10 cellular contexts compared by ENCODE assay signal in the genomic region with DNA sequence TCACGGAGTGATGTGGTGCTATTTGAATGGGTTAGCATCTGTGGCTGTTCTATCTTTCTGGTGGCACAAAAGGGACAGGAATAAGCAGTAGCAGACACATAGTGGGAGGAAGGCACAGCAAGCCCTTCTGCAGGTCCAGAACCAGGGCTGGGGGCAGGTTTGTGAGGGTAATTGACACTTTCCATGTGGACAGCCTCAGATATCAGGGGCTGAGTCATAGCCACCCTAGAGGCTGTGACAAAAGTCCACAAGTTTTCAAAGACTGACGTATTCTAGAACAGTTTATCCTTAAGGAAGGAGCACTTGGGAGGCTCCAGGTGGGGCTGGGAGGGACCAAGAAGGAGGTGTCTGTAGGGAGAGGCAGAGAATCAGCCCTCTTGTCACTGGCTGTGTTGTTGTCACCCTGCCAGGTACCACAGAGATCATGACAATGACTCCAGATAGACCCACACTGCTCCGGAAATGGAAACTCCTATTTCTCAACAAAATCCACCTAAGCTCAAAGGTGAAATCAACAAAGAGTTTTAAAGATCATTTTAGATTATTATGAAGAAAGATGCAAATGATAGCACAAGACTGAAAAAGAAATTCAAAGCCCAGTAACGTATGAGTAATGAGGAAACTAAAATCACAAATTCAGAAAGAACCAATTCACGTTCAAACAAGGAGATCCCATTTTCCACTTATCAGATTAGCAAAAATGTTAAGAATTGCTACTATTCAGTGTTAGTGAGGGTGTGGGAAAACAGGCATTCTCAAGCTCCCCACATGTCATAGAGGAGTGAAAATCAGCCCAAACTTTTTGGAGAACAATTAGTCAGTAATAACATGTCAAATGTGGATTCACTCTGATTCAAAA. TPM values are rescaled to one million over a fixed set of nuclear protein-coding genes. Genes with fewer than 3 reads are reported as not detected.
DNase-seq lines count a peak whose midpoint lies in the region; ATAC-seq and TF ChIP-seq lines count a peak whose summit lies in the region.
"Had no signal": no experiment of that assay in that cellular context is flagged by ENCODE, and none has a peak within 500 bp of the region (broad histone marks: within the 10 kb centered on the region; RNA-seq: fewer than 3 reads in every experiment).

No MANE protein-coding gene starts in this region.

- peaks cover 4% of the 10 kb centered on the region for H3F3A ChIP-seq in GM23248 (ENCODE audit: insufficient read depth)

- no peak overlapping the region for H3K23ac ChIP-seq in mesenchymal stem cell (ENCODE audit: low read length in 2 of 2)

- H3K27me3 ChIP-seq in BJ (ENCODE audit: control insufficient read depth, insufficient read depth, low read length): no peaks in the 10 kb centered on the region
- H3K27me3 ChIP-seq in GM23248 (replicated peaks; ENCODE audit: insufficient read depth): no peaks in the 10 kb centered on the region
- H3K27me3 ChIP-seq in mesenchymal stem cell (ENCODE audit: control insufficient read depth in 1 of 2, insufficient read depth in 1 of 2, low read length in 2 of 2): no peaks in the 10 kb centered on the region

- no peak overlapping the region for H4K91ac ChIP-seq in mesenchymal stem cell (ENCODE audit: low read length)

- TF ChIP-seq CTCF in BJ (IDR thresholded peaks at IDR 0.05; ENCODE audit: insufficient read depth, low read depth, low read length): no peak

- peak overlapping the region; percentile 70 to 73 for H3K4me3 Mint-ChIP-seq in activated T-cell treated with anti-CD3 and anti-CD28 coated beads, Interleukin-2, amount 50 U/mL, for 72 hours
- H3K4me3 Mint-ChIP-seq: nephron had no signal

- no peaks in the 10 kb centered on the region for H3K79me2 ChIP-seq in GM23248 (ENCODE audit: insufficient read depth)

- H3K36me3 ChIP-seq in BJ (ENCODE audit: control insufficient read depth, insufficient read depth, low read length) (no peaks in the 10 kb centered on the region), GM23248 (ENCODE audit: low read depth) (no peaks in the 10 kb centered on the region), mesenchymal stem cell (ENCODE audit: control insufficient read depth in 1 of 2, insufficient read depth in 2 of 2, low read depth in 1 of 2, low read length in 2 of 2) (no peaks in the 10 kb centered on the region)

- no peak overlapping the region for H3K27ac ChIP-seq in GM23248
- H3K27ac ChIP-seq in mesenchymal stem cell (ENCODE audit: low read length, poor library complexity, severe bottlenecking): no peak overlapping the region

- H2BK120ac ChIP-seq in mesenchymal stem cell (ENCODE audit: low read depth, low read length): no peak overlapping the region

- no peak overlapping the region for H2BK5ac ChIP-seq in mesenchymal stem cell (ENCODE audit: low read depth, low read length, poor library complexity, severe bottlenecking)

- no peak overlapping the region for H4K8ac ChIP-seq in mesenchymal stem cell (ENCODE audit: low read length)

- WGBS in GM23248 (ENCODE audit: low coverage in 1 of 2, low lambda C conversion rate in 2 of 2, missing lambda C conversion rate in 2 of 2), 2 experiments: 52 to 59% methylated on average over 5 of the region's 5 CpGs
- 62% methylated on average over 3 of the region's 5 CpGs for WGBS in mesenchymal stem cell

- H3K4me2 ChIP-seq in GM23248 (ENCODE audit: unreplicated experiment) (peak overlapping the region; percentile 21), mesenchymal stem cell (ENCODE audit: low read length, poor library complexity, severe bottlenecking) (no peak overlapping the region)

- no peaks in the 10 kb centered on the region for H4K20me1 ChIP-seq in GM23248 (ENCODE audit: insufficient read depth)

- peaks cover 63% of the 10 kb centered on the region for H3K4me1 Mint-ChIP-seq in activated T-cell treated with anti-CD3 and anti-CD28 coated beads, Interleukin-2, amount 50 U/mL, for 72 hours (ENCODE audit: low read depth)

- H3K79me1 ChIP-seq in mesenchymal stem cell (replicated peaks; ENCODE audit: low read length, poor library complexity, severe bottlenecking): no peaks in the 10 kb centered on the region

- H3K4ac ChIP-seq in mesenchymal stem cell (ENCODE audit: low read depth in 1 of 2, low read length in 2 of 2): no peak overlapping the region

- H3K18ac ChIP-seq in mesenchymal stem cell (ENCODE audit: low read depth in 1 of 2, low read length in 2 of 2): peak overlapping the region in 1 of 2 experiments; percentile 59

- no peaks in the 10 kb centered on the region for H3K27me3 Mint-ChIP-seq in activated T-cell treated with anti-CD3 and anti-CD28 coated beads, Interleukin-2, amount 50 U/mL, for 72 hours (ENCODE audit: low read depth)

- H3K14ac ChIP-seq in mesenchymal stem cell (ENCODE audit: low read length in 2 of 2): no peak overlapping the region

- CTCF ChIA-PET in BJ (lab: Yijun Ruan, JAX): interaction anchor here (0.6 to 1.4 kb wide), 2 partner anchors 9 to 472 kb away, joined by 3 to 4 read pairs; no protein-coding TSS in a partner anchor

- peak overlapping the region; percentile 17 for H2BK15ac ChIP-seq in mesenchymal stem cell (ENCODE audit: low read depth, poor library complexity, severe bottlenecking)

- H3K9me3 ChIP-seq in GM23248 (ENCODE audit: low read depth) (no peaks in the 10 kb centered on the region), mesenchymal stem cell (ENCODE audit: control insufficient read depth, low read length) (no peaks in the 10 kb centered on the region)

- no peaks in the 10 kb centered on the region for H3K36me3 Mint-ChIP-seq in activated T-cell treated with anti-CD3 and anti-CD28 coated beads, Interleukin-2, amount 50 U/mL, for 72 hours (ENCODE audit: insufficient read depth in 2 of 2)

- H3K4me3 ChIP-seq in BJ (ENCODE audit: low read depth, low read length): no peak overlapping the region
- no peak overlapping the region for H3K4me3 ChIP-seq in GM23248
- no peak overlapping the region for H3K4me3 ChIP-seq in mesenchymal stem cell (ENCODE audit: insufficient read depth in 1 of 2, low read depth in 1 of 2, low read length in 2 of 2)

- POLR2A ChIA-PET in BJ (lab: Charles Lee): interaction anchor here (0.7 kb wide), 1 partner anchor 38 kb away, joined by 3 read pairs; no protein-coding TSS in a partner anchor

- no peaks in the 10 kb centered on the region for H3K9me3 Mint-ChIP-seq in activated T-cell treated with anti-CD3 and anti-CD28 coated beads, Interleukin-2, amount 50 U/mL, for 72 hours
- H3K9me3 Mint-ChIP-seq: nephron had no signal

- H2BK12ac ChIP-seq in mesenchymal stem cell (ENCODE audit: low read length in 2 of 2): peak overlapping the region in 1 of 2 experiments; percentile 34

- no peaks in the 10 kb centered on the region for H3K9me2 ChIP-seq in GM23248 (ENCODE audit: insufficient read depth)

- peak; percentile 85 to 91 for ATAC-seq in activated T-cell treated with anti-CD3 and anti-CD28 coated beads, Interleukin-2, amount 50 U/mL, for 72 hours (replicated peaks in 1 of 2)
- ATAC-seq in HG03469 (IDR thresholded peaks at IDR 0.05; ENCODE audit: unreplicated experiment): no peak

- no peak overlapping the region for H3K9ac ChIP-seq in GM23248
- no peak overlapping the region for H3K9ac ChIP-seq in mesenchymal stem cell (ENCODE audit: low read length)

- DNase-seq in BJ (ENCODE audit: low read depth) (peak; percentile 35), GM23248 (peak; percentile 60), mesenchymal stem cell (peak; percentile 54), NCI-H128 (lab: John Stamatoyannopoulos, UW; ENCODE audit: unreplicated experiment) (no peak), NCI-H1105 treated with DMSO at 0.1 percent for 48 hours (lab: John Stamatoyannopoulos, UW) (no peak), NCI-H187 (lab: John Stamatoyannopoulos, UW) (no peak)
- peak; percentile 64 to 71 for DNase-seq in activated T-cell treated with anti-CD3 and anti-CD28 coated beads, Interleukin-2, amount 50 U/mL, for 72 hours
- DNase-seq: NCI-H1930 had no signal

- H3K4me1 ChIP-seq in GM23248 (ENCODE audit: insufficient read depth): peaks cover 9% of the 10 kb centered on the region; the same call in 1 of the 2 replicates
- H3K4me1 ChIP-seq in mesenchymal stem cell (ENCODE audit: control insufficient read depth, insufficient read depth, low read depth, low read length): peaks cover 10% of the 10 kb centered on the region

- H2AFZ ChIP-seq in GM23248: no peak overlapping the region
- H2AFZ ChIP-seq in mesenchymal stem cell (ENCODE audit: low read depth, low read length): peak overlapping the region; percentile 23

- in situ Hi-C loops in GM23248 (cut with MboI): no loop called here

- H2AK5ac ChIP-seq in mesenchymal stem cell (ENCODE audit: low read length, severe bottlenecking): no peak overlapping the region

- H3K27ac Mint-ChIP-seq in activated T-cell treated with anti-CD3 and anti-CD28 coated beads, Interleukin-2, amount 50 U/mL, for 72 hours: peak overlapping the region; percentile 85

RNA-seq across cellular contexts. Expression of a gene that starts 48.3 kb away (rescaled TPM):
- 35.3 and 73.2 TPM in 2 replicates for polyA plus RNA-seq in BJ (2011; rRNA removed)
- polyA minus RNA-seq in BJ (2011; rRNA and poly(A)+ RNA removed): 131 and 193 TPM in 2 replicates
- 46.5 and 60.4 TPM in 2 replicates for total RNA-seq in GM23248 (2014; rRNA removed; shearing (Covaris generic))
- 39.8 and 40.2 TPM in 2 replicates for polyA plus RNA-seq in GM23248 (2016; fragmentation: Nextera tagmentation; extraction: Ambion mirVana)
- 100 to 1,000 TPM; 391 to 596 TPM for total RNA-seq in activated T-cell treated with anti-CD3 and anti-CD28 coated beads, Interleukin-2, amount 50 U/mL, for 72 hours
- polyA plus RNA-seq in mesenchymal stem cell (2013, experiment 1 of 2): 80.0 TPM
- polyA plus RNA-seq in mesenchymal stem cell (2013, experiment 2 of 2): 75.3 TPM

Comparison
In these comparisons a context has a peak if more than half of its experiments do, and no peak if none do; other contexts are left out.
1. DNase-seq: peak in BJ (single experiment), GM23248 (single experiment), activated T-cell treated with anti-CD3 and anti-CD28 coated beads, Interleukin-2, amount 50 U/mL, for 72 hours (2 of 2) and mesenchymal stem cell (single experiment); none in NCI-H128 (single experiment), NCI-H1105 treated with DMSO at 0.1 percent for 48 hours (single experiment) and NCI-H187 (0 of 2).